10 cellular contexts compared by ENCODE assay signal in the genomic region with DNA sequence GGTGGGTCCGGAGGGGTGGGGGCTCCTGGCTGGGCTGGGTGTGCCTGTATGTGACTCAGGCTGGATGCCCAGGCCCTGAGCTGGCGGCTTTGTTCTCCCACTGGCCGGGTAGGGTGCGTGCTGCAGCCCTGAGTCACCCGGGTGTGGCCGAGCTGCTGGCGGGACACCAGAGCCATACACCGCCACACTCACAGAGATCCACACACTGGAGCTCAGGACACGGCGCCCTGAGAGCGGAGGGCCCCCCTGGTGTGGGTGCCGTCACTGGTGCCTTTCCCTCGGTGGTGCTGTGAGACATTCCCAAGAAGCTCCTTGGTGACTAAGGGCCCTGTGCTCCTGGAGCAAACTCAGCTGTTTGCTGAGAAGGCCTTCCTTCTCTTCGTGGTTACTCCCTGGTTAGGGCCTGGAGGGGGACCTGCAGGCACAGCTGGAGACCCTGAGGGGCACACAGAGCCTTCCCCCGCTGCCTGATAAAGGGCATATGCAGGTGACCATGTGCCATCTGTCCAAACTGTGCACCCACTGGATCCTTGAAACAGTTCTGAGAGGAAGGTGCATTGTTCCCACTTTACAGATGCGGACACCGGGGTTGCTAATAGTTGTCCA. TPM values are rescaled to one million over a fixed set of nuclear protein-coding genes. Genes with fewer than 3 reads are reported as not detected.
DNase-seq lines count a peak whose midpoint lies in the region; ATAC-seq, FAIRE-seq and TF ChIP-seq lines count a peak whose summit lies in the region.
"Had no signal": no experiment of that assay in that cellular context is flagged by ENCODE, and none has a peak within 500 bp of the region (broad histone marks: within the 10 kb centered on the region; RNA-seq: fewer than 3 reads in every experiment).

No MANE protein-coding gene starts in this region.

- 1% methylated on average over 11 of the region's 17 CpGs for WGBS in A549 (ENCODE audit: missing lambda C conversion rate)

- H3K4me3 ChIP-seq in A549 = no peak overlapping the region

- H3K27ac ChIP-seq in A549 = peak overlapping the region; percentile 100
- H3K27ac ChIP-seq: neutrophil had no signal

- peaks cover 32% of the 10 kb centered on the region for H3K4me1 Mint-ChIP-seq in dendritic cell treated with granulocyte-macrophage colony-stimulating factor and Interleukin-4, amounts not matched to agents 40 ng/mL and 50 ng/mL, for 4 days (ENCODE audit: low read depth)

- intact Hi-C loops in dendritic cell treated with granulocyte-macrophage colony-stimulating factor and Interleukin-4, amounts not matched to agents 40 ng/mL and 50 ng/mL, for 4 days (cut with micrococcal nuclease) = no loop called here

- H3K9me3 ChIP-seq in A549 = no peaks in the 10 kb centered on the region
- H3K9me3 ChIP-seq: neutrophil had no signal

- ATAC-seq in A549 (peak; percentile 46 to 71), GM21737 (IDR thresholded peaks at IDR 0.05; ENCODE audit: unreplicated experiment) (no peak), HG02571 (IDR thresholded peaks at IDR 0.05; ENCODE audit: unreplicated experiment) (no peak)

- H3K4me3 Mint-ChIP-seq in dendritic cell treated with granulocyte-macrophage colony-stimulating factor and Interleukin-4, amounts not matched to agents 40 ng/mL and 50 ng/mL, for 4 days = no peak overlapping the region

- peak; percentile 65 for FAIRE-seq in A549 (lab: Jason Lieb, UNC)

- H3K9me3 Mint-ChIP-seq in dendritic cell treated with granulocyte-macrophage colony-stimulating factor and Interleukin-4, amounts not matched to agents 40 ng/mL and 50 ng/mL, for 4 days = no peaks in the 10 kb centered on the region

- TF ChIP-seq CTCF in A549 (IDR thresholded peaks at IDR 0.05) = no peak

- TF ChIP-seq POLR2A in A549 (IDR thresholded peaks at IDR 0.05; ENCODE audit: low read length) = no peak

- TF ChIP-seq EP300 in A549 (IDR thresholded peaks at IDR 0.05) = peak; percentile 97 to 99
- TF ChIP-seq EP300 in Ishikawa (IDR thresholded peaks at IDR 0.05; ENCODE audit: borderline replicate concordance) = peak; percentile 99

- peaks cover 21% of the 10 kb centered on the region for H3K27me3 Mint-ChIP-seq in dendritic cell treated with granulocyte-macrophage colony-stimulating factor and Interleukin-4, amounts not matched to agents 40 ng/mL and 50 ng/mL, for 4 days

- peaks cover 93% of the 10 kb centered on the region for H3K4me1 ChIP-seq in A549

- no peaks in the 10 kb centered on the region for H3K36me3 Mint-ChIP-seq in dendritic cell treated with granulocyte-macrophage colony-stimulating factor and Interleukin-4, amounts not matched to agents 40 ng/mL and 50 ng/mL, for 4 days (ENCODE audit: low read depth)

- peak overlapping the region; percentile 47 for H3K27ac Mint-ChIP-seq in dendritic cell treated with granulocyte-macrophage colony-stimulating factor and Interleukin-4, amounts not matched to agents 40 ng/mL and 50 ng/mL, for 4 days

- CTCF ChIA-PET in A549 (lab: Yijun Ruan, JAX) = interaction anchor here (1.0 to 19.3 kb wide), 22 partner anchors 7 to 832 kb away, joined by 3 to 833 read pairs (median 5); a partner anchor contains a TSS

- H3K4me2 ChIP-seq in A549 = peak overlapping the region; percentile 76

- POLR2A ChIA-PET in A549 (lab: Yijun Ruan, JAX) = interaction anchor here (0.5 to 3.7 kb wide), 29 partner anchors 8 to 859 kb away, joined by 3 to 75 read pairs (median 4); a partner anchor contains a TSS

- DNase-seq in A549 (ENCODE audit: low read depth in 1 of 2, low spot score in 1 of 2) = peak; percentile 96 to 100
- DNase-seq in lung microvascular endothelial cell (ENCODE audit: low read depth in 2 of 2) = peak; percentile 90 to 98
- no peak for DNase-seq in cerebellum (ENCODE audit: low spot score)
- no peak for DNase-seq in KG1 (lab: John Stamatoyannopoulos, UW)

- TF ChIP-seq RAD21 in A549 (conservative IDR thresholded peaks at IDR 0.05 in 1 of 2, IDR thresholded peaks at IDR 0.05 in 1 of 2) = peak in 1 of 2 experiments; percentile 42; a peak in 3 of 5 replicates
- no peak; the same call in 1 of the 2 replicates for TF ChIP-seq RAD21 in Ishikawa (IDR thresholded peaks at IDR 0.05; ENCODE audit: low read depth)

TF ChIP-seq in A549, 52 proteins besides CTCF, POLR2A, EP300 and RAD21 (continues in another document):
- TF ChIP-seq CEBPB (IDR thresholded peaks at IDR 0.05) (no peak; a peak in 1 of 4 replicates), TP53 (CRISPR knock-in tag; IDR thresholded peaks at IDR 0.05) (peak; percentile 97), FOSL2 (IDR thresholded peaks at IDR 0.05) (peak; percentile 99), FOSL2 (CRISPR knock-in tag; IDR thresholded peaks at IDR 0.05) (peak; percentile 100), CBX2 (IDR thresholded peaks at IDR 0.05; ENCODE audit: borderline replicate concordance, low read depth) (no peak), EHF (CRISPR knock-in tag; IDR thresholded peaks at IDR 0.05) (peak; percentile 97; the same call in 1 of the 2 replicates), FOXS1 (CRISPR knock-in tag; IDR thresholded peaks at IDR 0.05) (peak; percentile 70), TFCP2L1 (CRISPR knock-in tag; IDR thresholded peaks at IDR 0.05) (peak; percentile 7; the same call in 1 of the 2 replicates), FOSB (CRISPR knock-in tag; IDR thresholded peaks at IDR 0.05) (peak; percentile 95), ESRRA (IDR thresholded peaks at IDR 0.05; ENCODE audit: borderline replicate concordance, low read length) (no peak), MYC (IDR thresholded peaks at IDR 0.05; ENCODE audit: borderline replicate concordance, low read length) (0 out of 2 replicates have a peak, but pooled peaks have one; percentile 44), NFE2L2 (conservative IDR thresholded peaks at IDR 0.05; ENCODE audit: low read length) (peak; percentile 29; the same call in 1 of the 2 replicates), MAFK (IDR thresholded peaks at IDR 0.05; ENCODE audit: partially characterized antibody) (peak; percentile 89), CHD2 (IDR thresholded peaks at IDR 0.05; ENCODE audit: low read length, partially characterized antibody) (no peak), JUNB (IDR thresholded peaks at IDR 0.05) (peak; percentile 97)
- TF ChIP-seq, protein P1, sequence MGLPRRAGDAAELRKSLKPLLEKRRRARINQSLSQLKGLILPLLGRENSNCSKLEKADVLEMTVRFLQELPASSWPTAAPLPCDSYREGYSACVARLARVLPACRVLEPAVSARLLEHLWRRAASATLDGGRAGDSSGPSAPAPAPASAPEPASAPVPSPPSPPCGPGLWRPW (IDR thresholded peaks at IDR 0.05) = 0 out of 2 replicates have a peak, but pooled peaks have one; percentile 17
- TF ChIP-seq, protein P2, sequence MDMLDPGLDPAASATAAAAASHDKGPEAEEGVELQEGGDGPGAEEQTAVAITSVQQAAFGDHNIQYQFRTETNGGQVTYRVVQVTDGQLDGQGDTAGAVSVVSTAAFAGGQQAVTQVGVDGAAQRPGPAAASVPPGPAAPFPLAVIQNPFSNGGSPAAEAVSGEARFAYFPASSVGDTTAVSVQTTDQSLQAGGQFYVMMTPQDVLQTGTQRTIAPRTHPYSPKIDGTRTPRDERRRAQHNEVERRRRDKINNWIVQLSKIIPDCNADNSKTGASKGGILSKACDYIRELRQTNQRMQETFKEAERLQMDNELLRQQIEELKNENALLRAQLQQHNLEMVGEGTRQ (IDR thresholded peaks at IDR 0.05) = peak; percentile 10; the same call in 1 of the 2 replicates

TF ChIP-seq in Ishikawa, 13 proteins besides CTCF, POLR2A, EP300 and RAD21 (continues in another document):
- peak; percentile 68; the same call in 1 of the 2 replicates for TF ChIP-seq YY1 (IDR thresholded peaks at IDR 0.05; ENCODE audit: low read depth)
- no peak for TF ChIP-seq CREB1 (IDR thresholded peaks at IDR 0.05; ENCODE audit: low read depth)
- TF ChIP-seq, protein P3, sequence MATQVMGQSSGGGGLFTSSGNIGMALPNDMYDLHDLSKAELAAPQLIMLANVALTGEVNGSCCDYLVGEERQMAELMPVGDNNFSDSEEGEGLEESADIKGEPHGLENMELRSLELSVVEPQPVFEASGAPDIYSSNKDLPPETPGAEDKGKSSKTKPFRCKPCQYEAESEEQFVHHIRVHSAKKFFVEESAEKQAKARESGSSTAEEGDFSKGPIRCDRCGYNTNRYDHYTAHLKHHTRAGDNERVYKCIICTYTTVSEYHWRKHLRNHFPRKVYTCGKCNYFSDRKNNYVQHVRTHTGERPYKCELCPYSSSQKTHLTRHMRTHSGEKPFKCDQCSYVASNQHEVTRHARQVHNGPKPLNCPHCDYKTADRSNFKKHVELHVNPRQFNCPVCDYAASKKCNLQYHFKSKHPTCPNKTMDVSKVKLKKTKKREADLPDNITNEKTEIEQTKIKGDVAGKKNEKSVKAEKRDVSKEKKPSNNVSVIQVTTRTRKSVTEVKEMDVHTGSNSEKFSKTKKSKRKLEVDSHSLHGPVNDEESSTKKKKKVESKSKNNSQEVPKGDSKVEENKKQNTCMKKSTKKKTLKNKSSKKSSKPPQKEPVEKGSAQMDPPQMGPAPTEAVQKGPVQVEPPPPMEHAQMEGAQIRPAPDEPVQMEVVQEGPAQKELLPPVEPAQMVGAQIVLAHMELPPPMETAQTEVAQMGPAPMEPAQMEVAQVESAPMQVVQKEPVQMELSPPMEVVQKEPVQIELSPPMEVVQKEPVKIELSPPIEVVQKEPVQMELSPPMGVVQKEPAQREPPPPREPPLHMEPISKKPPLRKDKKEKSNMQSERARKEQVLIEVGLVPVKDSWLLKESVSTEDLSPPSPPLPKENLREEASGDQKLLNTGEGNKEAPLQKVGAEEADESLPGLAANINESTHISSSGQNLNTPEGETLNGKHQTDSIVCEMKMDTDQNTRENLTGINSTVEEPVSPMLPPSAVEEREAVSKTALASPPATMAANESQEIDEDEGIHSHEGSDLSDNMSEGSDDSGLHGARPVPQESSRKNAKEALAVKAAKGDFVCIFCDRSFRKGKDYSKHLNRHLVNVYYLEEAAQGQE (IDR thresholded peaks at IDR 0.05; ENCODE audit: low read depth) = no peak
- TF ChIP-seq ZBTB7A (IDR thresholded peaks at IDR 0.05; ENCODE audit: low read depth) = peak; percentile 96; the same call in 1 of the 2 replicates
- no peak; the same call in 1 of the 2 replicates for TF ChIP-seq CEBPB (IDR thresholded peaks at IDR 0.05)
- TF ChIP-seq TCF12 (IDR thresholded peaks at IDR 0.05; ENCODE audit: low read depth) = peak; percentile 99
- TF ChIP-seq, protein P4, sequence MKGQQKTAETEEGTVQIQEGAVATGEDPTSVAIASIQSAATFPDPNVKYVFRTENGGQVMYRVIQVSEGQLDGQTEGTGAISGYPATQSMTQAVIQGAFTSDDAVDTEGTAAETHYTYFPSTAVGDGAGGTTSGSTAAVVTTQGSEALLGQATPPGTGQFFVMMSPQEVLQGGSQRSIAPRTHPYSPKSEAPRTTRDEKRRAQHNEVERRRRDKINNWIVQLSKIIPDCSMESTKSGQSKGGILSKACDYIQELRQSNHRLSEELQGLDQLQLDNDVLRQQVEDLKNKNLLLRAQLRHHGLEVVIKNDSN (IDR thresholded peaks at IDR 0.05) = peak; percentile 49

RNA-seq across cellular contexts. Expression of a gene that starts 44.3 kb away (rescaled TPM):
- polyA plus RNA-seq in A549 (2011; rRNA removed) (59.8 and 63.1 TPM in 2 replicates), A549 (2017; fragmentation: RNase III; extraction: RNeasy Plus Mini Kit Qiagen cat#74134 plus additional on column Dnase treatment) (38.3 to 56.4 TPM (median 46.0 TPM) in 3 replicates)
- 62.9 and 86.5 TPM in 2 replicates for polyA plus RNA-seq in A549 (2012; cell fraction: cytosol; rRNA removed)
- 87.4 and 102 TPM in 2 replicates for polyA plus RNA-seq in A549 (2012; cell fraction: nucleus; rRNA removed)
- polyA minus RNA-seq in A549 (2011; rRNA and poly(A)+ RNA removed) = 76.5 and 77.5 TPM in 2 replicates
- total RNA-seq in lung microvascular endothelial cell (0.20 and 0.65 TPM in 2 replicates), cerebellum (not detected)
- total RNA-seq: T-helper 1 cell treated with Interleukin-12 subunit alpha and Interleukin-12 subunit beta and Interleukin-4 antibody, amounts not matched to agents 30 ng/mL and 1 ng/mL, for 36 hours had no signal

Comparison
In these comparisons a context has a peak if more than half of its experiments do, and no peak if none do; other contexts are left out.
1. ATAC-seq: peak in A549 (2 of 2); none in GM21737 (single experiment) and HG02571 (single experiment).
2. DNase-seq: peak in A549 (2 of 2) and lung microvascular endothelial cell (2 of 2); none in cerebellum (single experiment) and KG1 (single experiment).